Comparison of ENCODE assay signal across 8 cellular contexts in genomic region chr2:120012771-120013568, GRCh38. TPM values are rescaled to one million over a fixed set of nuclear protein-coding genes. Genes with fewer than 3 reads are reported as not detected.
A peak's percentile ranks its signal among the peaks of the same experiment; 100 is the strongest.
DNase-seq lines count a peak whose midpoint lies in the region; ATAC-seq and TF ChIP-seq lines count a peak whose summit lies in the region.

Gene EPB41L5, plus strand, starts transcription at chr2:120013077. Its CDS starts 6,008 bp downstream, at chr2:120019085.

- peaks cover 20% of the 10 kb centered on the region for H3K4me1 Mint-ChIP-seq in endothelial cell (ENCODE audit: unreplicated experiment)

- H3K9me3 Mint-ChIP-seq in endothelial cell (ENCODE audit: unreplicated experiment), result no peaks in the 10 kb centered on the region

- peak; percentile 48 for DNase-seq in CMK (ENCODE audit: low read depth)
- DNase-seq in HS-27A (ENCODE audit: low read depth), result peak; percentile 65
- peak; percentile 80 to 86 for DNase-seq in NOMO-1 (lab: John Stamatoyannopoulos, UW; ENCODE audit: unreplicated experiment in 2 of 2)
- peak; percentile 33 for DNase-seq in activated CD8-positive, alpha-beta memory T cell treated with anti-CD3 and anti-CD28 coated beads, Interleukin-2, amount 50 U/mL, for 1 hour (ENCODE audit: extremely low read depth)
- peak; percentile 89 for DNase-seq in endothelial cell (ENCODE audit: low spot score)
- DNase-seq in midbrain (lab: John Stamatoyannopoulos, UW), result peak; percentile 92
- DNase-seq in stimulated activated CD8-positive, alpha-beta memory T cell treated with anti-CD3 and anti-CD28 coated beads, Interleukin-15, amount 100 ng/mL, for 48 hours (ENCODE audit: low read depth in 2 of 2), result peak; percentile 79 to 80

- peak; percentile 82 for ATAC-seq in GM19468 (IDR thresholded peaks at IDR 0.05; ENCODE audit: extremely low read depth, unreplicated experiment)

- H3K27me3 Mint-ChIP-seq in endothelial cell (ENCODE audit: unreplicated experiment), result peaks cover 5% of the 10 kb centered on the region

- peak within 1 kb of the TSS; percentile 81 for H3K27ac Mint-ChIP-seq in endothelial cell (ENCODE audit: unreplicated experiment)

- H3K36me3 Mint-ChIP-seq in endothelial cell (ENCODE audit: low read depth, unreplicated experiment), result peaks cover 16% of the 10 kb centered on the region

- H3K4me3 Mint-ChIP-seq in endothelial cell (ENCODE audit: unreplicated experiment), result peak within 1 kb of the TSS; percentile 95

- TF ChIP-seq CTCF in endothelial cell (IDR thresholded peaks at IDR 0.05; ENCODE audit: unreplicated experiment), result no peak

RNA-seq across cellular contexts. Expression of gene EPB41L5, which starts in this region (rescaled TPM):
- 78.0 TPM for total RNA-seq in endothelial cell (ENCODE audit: unreplicated experiment)

Comparison
In these comparisons a context has a peak if more than half of its experiments do, and no peak if none do; other contexts are left out.
1. Peak in every context shown above with its lines: DNase-seq and ATAC-seq.
2. DNase-seq: peak in every context shown above with its lines; median percentile 92 in midbrain; 89 in endothelial cell; 83 in NOMO-1; 80 in stimulated activated CD8-positive, alpha-beta memory T cell treated with anti-CD3 and anti-CD28 coated beads, Interleukin-15, amount 100 ng/mL, for 48 hours; 65 in HS-27A; 48 in CMK; 33 in activated CD8-positive, alpha-beta memory T cell treated with anti-CD3 and anti-CD28 coated beads, Interleukin-2, amount 50 U/mL, for 1 hour.